In genomic region chr4:5712517-5712916, GRCh38 we compare ENCODE assay signal across 9 cellular contexts. TPM values are rescaled to one million over a fixed set of nuclear protein-coding genes. Genes with fewer than 3 reads are reported as not detected.
DNase-seq lines count a peak whose midpoint lies in the region; ATAC-seq and TF ChIP-seq lines count a peak whose summit lies in the region.
"Had no signal": no experiment of that assay in that cellular context is flagged by ENCODE, and none has a peak within 500 bp of the region (broad histone marks: within the 10 kb centered on the region; RNA-seq: fewer than 3 reads in every experiment).

No MANE protein-coding gene starts in this region.

- peaks cover 17% of the 10 kb centered on the region for H3K36me3 Mint-ChIP-seq in GM23338 (ENCODE audit: low read depth)
- peaks cover 4% of the 10 kb centered on the region for H3K36me3 Mint-ChIP-seq in activated CD4-positive, alpha-beta memory T cell treated with anti-CD3 and anti-CD28 coated beads for 36 hours

- H3K4me1 Mint-ChIP-seq in GM23338, result peaks cover 18% of the 10 kb centered on the region
- H3K4me1 Mint-ChIP-seq in activated CD4-positive, alpha-beta memory T cell treated with anti-CD3 and anti-CD28 coated beads for 36 hours (ENCODE audit: low read depth), result peaks cover 16% of the 10 kb centered on the region

- no peaks in the 10 kb centered on the region for H3F3A ChIP-seq in GM23338 (replicated peaks; ENCODE audit: low read depth)

- H3K27ac Mint-ChIP-seq in GM23338, result no peak overlapping the region
- no peak overlapping the region for H3K27ac Mint-ChIP-seq in activated CD4-positive, alpha-beta memory T cell treated with anti-CD3 and anti-CD28 coated beads for 36 hours

- H3K9me2 ChIP-seq in GM23338 (ENCODE audit: insufficient read depth), result no peaks in the 10 kb centered on the region

- H3K79me2 ChIP-seq in GM23338 (replicated peaks; ENCODE audit: insufficient read depth), result peaks cover 5% of the 10 kb centered on the region; the same call in 1 of the 2 replicates

- H3K4me3 ChIP-seq in GM23338, result no peak overlapping the region

- TF ChIP-seq CTCF in GM23338 (conservative IDR thresholded peaks at IDR 0.05; ENCODE audit: low read depth in 2 of 2), result no peak

- peaks cover 8% of the 10 kb centered on the region for H3K9me3 Mint-ChIP-seq in GM23338
- peaks cover 25% of the 10 kb centered on the region for H3K9me3 Mint-ChIP-seq in activated CD4-positive, alpha-beta memory T cell treated with anti-CD3 and anti-CD28 coated beads for 36 hours

- peak overlapping the region; percentile 84; the same call in 1 of the 2 replicates for H3K4me2 ChIP-seq in GM23338

- intact Hi-C loops in activated CD4-positive, alpha-beta memory T cell treated with anti-CD3 and anti-CD28 coated beads for 36 hours (cut with micrococcal nuclease), result loop anchor here (1.0 kb wide), 1 partner anchor 47 kb away; no protein-coding TSS in a partner anchor
- intact Hi-C loops in Right ventricle myocardium inferior (cut with DNase I), result loop anchor here (5.0 kb wide), 1 partner anchor 70 kb away; no protein-coding TSS in a partner anchor

- CTCF ChIA-PET in activated CD4-positive, alpha-beta memory T cell treated with anti-CD3 and anti-CD28 coated beads for 36 hours (lab: Charles Lee), result no interaction called here

- H4K20me1 ChIP-seq in GM23338 (replicated peaks; ENCODE audit: insufficient read depth), result no peaks in the 10 kb centered on the region

- H3K4me1 ChIP-seq in GM23338 (ENCODE audit: insufficient read depth), result peaks cover 8% of the 10 kb centered on the region; the same call in 1 of the 2 replicates

- no peak overlapping the region for H2AFZ ChIP-seq in GM23338

- DNase-seq in EH (ENCODE audit: low read depth) (peak; percentile 75), GM23338 (ENCODE audit: low spot score) (no peak), kidney tubule cell (ENCODE audit: low spot score) (peak; percentile 78), NCI-H2196 treated with DMSO at 0.1 percent for 48 hours (lab: John Stamatoyannopoulos, UW; ENCODE audit: unreplicated experiment) (no peak), NCI-H1694 (lab: John Stamatoyannopoulos, UW) (no peak), Right ventricle myocardium inferior (ENCODE audit: missing footprints) (no peak)
- peak; percentile 58 for DNase-seq in activated CD4-positive, alpha-beta memory T cell treated with anti-CD3 and anti-CD28 coated beads for 36 hours
- DNase-seq: hippocampal formation had no signal

- ATAC-seq in GM23338 (no peak), GM21723 (IDR thresholded peaks at IDR 0.05; ENCODE audit: unreplicated experiment) (no peak), Right ventricle myocardium inferior (no peak)

- peaks cover 30% of the 10 kb centered on the region for H3K27me3 ChIP-seq in GM23338 (ENCODE audit: insufficient read depth)

- no peaks in the 10 kb centered on the region for H3K36me3 ChIP-seq in GM23338 (ENCODE audit: insufficient read depth)

- H3K27me3 Mint-ChIP-seq in GM23338 (ENCODE audit: insufficient read depth, low read depth, poor library complexity), result peaks cover 25% of the 10 kb centered on the region
- peaks cover 31% of the 10 kb centered on the region for H3K27me3 Mint-ChIP-seq in activated CD4-positive, alpha-beta memory T cell treated with anti-CD3 and anti-CD28 coated beads for 36 hours

- no peak overlapping the region for H3K27ac ChIP-seq in GM23338 (ENCODE audit: low read depth)

- peak overlapping the region; percentile 76 for H3K4me3 Mint-ChIP-seq in GM23338
- H3K4me3 Mint-ChIP-seq in activated CD4-positive, alpha-beta memory T cell treated with anti-CD3 and anti-CD28 coated beads for 36 hours, result peak overlapping the region; percentile 48

- POLR2A ChIA-PET in activated CD4-positive, alpha-beta memory T cell treated with anti-CD3 and anti-CD28 coated beads for 36 hours (lab: Charles Lee), result interaction anchor here (0.6 kb wide), 1 partner anchor 37 kb away, joined by 4 read pairs; no protein-coding TSS in a partner anchor

TF ChIP-seq in GM23338, 12 proteins besides CTCF, POLR2A, EP300 and RAD21 (continues in another document):
- TF ChIP-seq POLR2AphosphoS5 (IDR thresholded peaks at IDR 0.05; ENCODE audit: low read depth), result no peak
- TF ChIP-seq STAT1 (IDR thresholded peaks at IDR 0.05; ENCODE audit: unreplicated experiment), result no peak
- TF ChIP-seq EZH2phosphoT487 (IDR thresholded peaks at IDR 0.05; ENCODE audit: unreplicated experiment), result no peak
- TF ChIP-seq, protein P1, sequence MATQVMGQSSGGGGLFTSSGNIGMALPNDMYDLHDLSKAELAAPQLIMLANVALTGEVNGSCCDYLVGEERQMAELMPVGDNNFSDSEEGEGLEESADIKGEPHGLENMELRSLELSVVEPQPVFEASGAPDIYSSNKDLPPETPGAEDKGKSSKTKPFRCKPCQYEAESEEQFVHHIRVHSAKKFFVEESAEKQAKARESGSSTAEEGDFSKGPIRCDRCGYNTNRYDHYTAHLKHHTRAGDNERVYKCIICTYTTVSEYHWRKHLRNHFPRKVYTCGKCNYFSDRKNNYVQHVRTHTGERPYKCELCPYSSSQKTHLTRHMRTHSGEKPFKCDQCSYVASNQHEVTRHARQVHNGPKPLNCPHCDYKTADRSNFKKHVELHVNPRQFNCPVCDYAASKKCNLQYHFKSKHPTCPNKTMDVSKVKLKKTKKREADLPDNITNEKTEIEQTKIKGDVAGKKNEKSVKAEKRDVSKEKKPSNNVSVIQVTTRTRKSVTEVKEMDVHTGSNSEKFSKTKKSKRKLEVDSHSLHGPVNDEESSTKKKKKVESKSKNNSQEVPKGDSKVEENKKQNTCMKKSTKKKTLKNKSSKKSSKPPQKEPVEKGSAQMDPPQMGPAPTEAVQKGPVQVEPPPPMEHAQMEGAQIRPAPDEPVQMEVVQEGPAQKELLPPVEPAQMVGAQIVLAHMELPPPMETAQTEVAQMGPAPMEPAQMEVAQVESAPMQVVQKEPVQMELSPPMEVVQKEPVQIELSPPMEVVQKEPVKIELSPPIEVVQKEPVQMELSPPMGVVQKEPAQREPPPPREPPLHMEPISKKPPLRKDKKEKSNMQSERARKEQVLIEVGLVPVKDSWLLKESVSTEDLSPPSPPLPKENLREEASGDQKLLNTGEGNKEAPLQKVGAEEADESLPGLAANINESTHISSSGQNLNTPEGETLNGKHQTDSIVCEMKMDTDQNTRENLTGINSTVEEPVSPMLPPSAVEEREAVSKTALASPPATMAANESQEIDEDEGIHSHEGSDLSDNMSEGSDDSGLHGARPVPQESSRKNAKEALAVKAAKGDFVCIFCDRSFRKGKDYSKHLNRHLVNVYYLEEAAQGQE (IDR thresholded peaks at IDR 0.05; ENCODE audit: unreplicated experiment), result no peak

RNA-seq across cellular contexts. Expression of gene EVC, which starts 1.5 kb away (rescaled TPM):
- total RNA-seq in GM23338 (2014; rRNA removed; shearing (Covaris generic)), result 12.8 and 31.0 TPM in 2 replicates
- 1.7 and 2.2 TPM in 2 replicates for polyA plus RNA-seq in GM23338 (2016; fragmentation: Nextera tagmentation; extraction: Ambion mirVana)
- 1 to 10 TPM; 1.7 to 3.1 TPM for total RNA-seq in activated CD4-positive, alpha-beta memory T cell treated with anti-CD3 and anti-CD28 coated beads for 36 hours
- 6.7 TPM for total RNA-seq in Right ventricle myocardium inferior

RNA-seq across cellular contexts. Expression of gene EVC2, which starts 4.2 kb away (rescaled TPM):
- 6.8 and 11.5 TPM in 2 replicates for total RNA-seq in GM23338 (2014; rRNA removed; shearing (Covaris generic))
- polyA plus RNA-seq in GM23338 (2016; fragmentation: Nextera tagmentation; extraction: Ambion mirVana), result 3.4 TPM in 2 replicates
- total RNA-seq in activated CD4-positive, alpha-beta memory T cell treated with anti-CD3 and anti-CD28 coated beads for 36 hours, result 1 to 10 TPM; 1.7 to 1.8 TPM
- 1.2 TPM for total RNA-seq in Right ventricle myocardium inferior

Comparison
In these comparisons a context has a peak if more than half of its experiments do, and no peak if none do; other contexts are left out.
1. DNase-seq: peak in EH (single experiment), activated CD4-positive, alpha-beta memory T cell treated with anti-CD3 and anti-CD28 coated beads for 36 hours (single experiment) and kidney tubule cell (single experiment); none in GM23338 (single experiment), NCI-H2196 treated with DMSO at 0.1 percent for 48 hours (single experiment), NCI-H1694 (single experiment) and Right ventricle myocardium inferior (single experiment).